ENCODE assay signal across 18 cellular contexts in the genomic region with DNA sequence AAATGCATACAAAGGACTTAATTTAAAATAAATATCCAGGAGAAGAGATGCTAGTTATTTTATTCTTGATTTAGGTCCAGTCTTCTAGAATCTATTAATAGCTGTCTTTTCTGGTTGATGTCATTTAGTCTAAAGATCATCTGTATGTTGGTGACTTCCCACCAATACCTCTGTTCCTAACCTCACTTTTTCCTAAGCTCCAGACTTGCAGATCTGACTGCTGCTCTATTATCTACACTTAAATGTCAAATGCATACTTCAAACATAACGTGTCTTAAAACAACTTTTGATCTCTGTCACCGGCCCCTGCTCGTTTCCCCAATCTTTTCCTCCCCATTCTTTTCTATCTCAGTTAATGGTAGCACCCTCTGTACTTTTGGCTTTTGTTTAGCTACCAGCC.
A peak's percentile ranks its signal among the peaks of the same experiment; 100 is the strongest.
DNase-seq lines count a peak whose midpoint lies in the region; ATAC-seq and TF ChIP-seq lines count a peak whose summit lies in the region.
"Had no signal": no experiment of that assay in that cellular context is flagged by ENCODE, and none has a peak within 500 bp of the region (broad histone marks: within the 10 kb centered on the region; RNA-seq: fewer than 3 reads in every experiment).

No MANE protein-coding gene starts in this region.

- H3K36me3 Mint-ChIP-seq in activated naive CD4-positive, alpha-beta T cell treated with anti-CD3 and anti-CD28 coated beads for 36 hours (ENCODE audit: low read depth) = peaks cover 8% of the 10 kb centered on the region
- H3K36me3 Mint-ChIP-seq in activated naive CD4-positive, alpha-beta T cell treated with anti-CD3 and anti-CD28 coated beads, Interleukin-2, amount 10 ng/mL, durations not matched to agents 7 days and 5 days = peaks cover 29% of the 10 kb centered on the region

- TF ChIP-seq CTCF in OCI-LY1 (IDR thresholded peaks at IDR 0.05; ENCODE audit: low read length) (no peak), fibroblast of lung (conservative IDR thresholded peaks at IDR 0.05 in 1 of 2, IDR thresholded peaks at IDR 0.05 in 1 of 2; ENCODE audit: low read depth in 1 of 2, low read length in 2 of 2) (no peak)

- no peak overlapping the region for H2AFZ ChIP-seq in OCI-LY1 (ENCODE audit: low read length)
- no peak overlapping the region for H2AFZ ChIP-seq in fibroblast of lung (ENCODE audit: low read length)

- H3K4me2 ChIP-seq in OCI-LY1 (ENCODE audit: low read length) (peak overlapping the region; percentile 79), fibroblast of lung (ENCODE audit: extremely low read depth, insufficient read depth, low read length) (peak overlapping the region; percentile 11)
- H3K4me2 ChIP-seq: A549 had no signal

- H3K4me1 Mint-ChIP-seq in activated naive CD4-positive, alpha-beta T cell treated with anti-CD3 and anti-CD28 coated beads for 36 hours (ENCODE audit: low read depth) = peaks cover 25% of the 10 kb centered on the region
- peaks cover 16% of the 10 kb centered on the region for H3K4me1 Mint-ChIP-seq in activated naive CD4-positive, alpha-beta T cell treated with anti-CD3 and anti-CD28 coated beads, Interleukin-2, amount 10 ng/mL, durations not matched to agents 7 days and 5 days
- H3K4me1 Mint-ChIP-seq in stimulated activated naive CD8-positive, alpha-beta T cell treated with anti-CD3 and anti-CD28 coated beads, Interleukin-15, amount 100 ng/mL, for 72 hours = peaks cover 5% of the 10 kb centered on the region

- peak overlapping the region; percentile 52 for H3K9ac ChIP-seq in OCI-LY1 (ENCODE audit: low read length)
- H3K9ac ChIP-seq in fibroblast of lung (ENCODE audit: insufficient read depth, low read length) = no peak overlapping the region

- no peak overlapping the region for H3K27ac Mint-ChIP-seq in activated naive CD4-positive, alpha-beta T cell treated with anti-CD3 and anti-CD28 coated beads for 36 hours
- H3K27ac Mint-ChIP-seq in activated naive CD4-positive, alpha-beta T cell treated with anti-CD3 and anti-CD28 coated beads, Interleukin-2, amount 10 ng/mL, durations not matched to agents 7 days and 5 days = no peak overlapping the region
- H3K27ac Mint-ChIP-seq in stimulated activated naive CD8-positive, alpha-beta T cell treated with anti-CD3 and anti-CD28 coated beads, Interleukin-15, amount 100 ng/mL, for 72 hours = no peak overlapping the region
- H3K27ac Mint-ChIP-seq: HFFc6 had no signal

- intact Hi-C loops in activated naive CD4-positive, alpha-beta T cell treated with anti-CD3 and anti-CD28 coated beads for 36 hours (cut with micrococcal nuclease) = loop anchor here (1.0 to 5.0 kb wide), 4 partner anchors 8 to 797 kb away; no protein-coding TSS in a partner anchor

- no peaks in the 10 kb centered on the region for H3K9me2 ChIP-seq in OCI-LY1 (ENCODE audit: low read depth, low read length)

- CTCF ChIA-PET in activated naive CD4-positive, alpha-beta T cell treated with anti-CD3 and anti-CD28 coated beads for 36 hours (lab: Charles Lee) = interaction anchor here (0.6 to 1.2 kb wide), 4 partner anchors 11 to 127 kb away, joined by 3 to 5 read pairs (median 4); no protein-coding TSS in a partner anchor
- CTCF ChIA-PET in activated naive CD4-positive, alpha-beta T cell treated with anti-CD3 and anti-CD28 coated beads, Interleukin-2, amount 10 ng/mL, durations not matched to agents 7 days and 5 days (lab: Charles Lee) = no interaction called here

- H3K27me3 ChIP-seq in OCI-LY1 (ENCODE audit: insufficient read depth, low read length) (no peaks in the 10 kb centered on the region), fibroblast of lung (ENCODE audit: control insufficient read depth, insufficient read depth, low read length) (no peaks in the 10 kb centered on the region)
- H3K27me3 ChIP-seq: Peyer's patch had no signal

- peak overlapping the region; percentile 53 for H3K4me3 ChIP-seq in OCI-LY1 (ENCODE audit: low read depth, low read length, poor library complexity, severe bottlenecking)
- H3K4me3 ChIP-seq in fibroblast of lung (replicated peaks in 1 of 4; ENCODE audit: control extremely low read depth in 1 of 4, insufficient read depth in 1 of 4, low read depth in 3 of 4, low read length in 4 of 4) = no peak overlapping the region
- H3K4me3 ChIP-seq: A549, Peyer's patch had no signal

- H3K27me3 Mint-ChIP-seq in activated naive CD4-positive, alpha-beta T cell treated with anti-CD3 and anti-CD28 coated beads for 36 hours (ENCODE audit: low read depth) = no peaks in the 10 kb centered on the region
- H3K27me3 Mint-ChIP-seq in activated naive CD4-positive, alpha-beta T cell treated with anti-CD3 and anti-CD28 coated beads, Interleukin-2, amount 10 ng/mL, durations not matched to agents 7 days and 5 days = no peaks in the 10 kb centered on the region
- no peaks in the 10 kb centered on the region for H3K27me3 Mint-ChIP-seq in stimulated activated naive CD8-positive, alpha-beta T cell treated with anti-CD3 and anti-CD28 coated beads, Interleukin-15, amount 100 ng/mL, for 72 hours

- H3K27ac ChIP-seq in OCI-LY1 (ENCODE audit: low read depth, low read length, poor library complexity, severe bottlenecking) (peak overlapping the region; percentile 99), fibroblast of lung (ENCODE audit: insufficient read depth, low read length) (no peak overlapping the region)
- H3K27ac ChIP-seq: A549 had no signal

- H3K9me3 ChIP-seq in OCI-LY1 (ENCODE audit: low read length) (0 out of 2 replicates have a peak, but pooled peaks cover 2% of the 10 kb centered on the region), fibroblast of lung (ENCODE audit: control insufficient read depth, insufficient read depth, low read depth, low read length) (no peaks in the 10 kb centered on the region)
- H3K9me3 ChIP-seq: A549, Caco-2, Peyer's patch had no signal

- no peaks in the 10 kb centered on the region for H4K20me1 ChIP-seq in OCI-LY1 (ENCODE audit: insufficient read depth, low read length)
- H4K20me1 ChIP-seq in fibroblast of lung (ENCODE audit: control insufficient read depth, extremely low read depth, insufficient read depth, low read length) = no peaks in the 10 kb centered on the region

- DNase-seq in activated naive CD4-positive, alpha-beta T cell treated with anti-CD3 and anti-CD28 coated beads for 36 hours = peak; percentile 29
- no peak for DNase-seq in activated naive CD4-positive, alpha-beta T cell treated with anti-CD3 and anti-CD28 coated beads, Interleukin-2, amount 10 ng/mL, durations not matched to agents 7 days and 5 days
- DNase-seq in fibroblast of lung (ENCODE audit: low read depth in 2 of 2) (no peak), T-helper 2 cell (no peak), Ammon's horn (ENCODE audit: low spot score) (no peak)
- no peak for DNase-seq in stimulated activated naive CD8-positive, alpha-beta T cell treated with anti-CD3 and anti-CD28 coated beads, Interleukin-15, amount 100 ng/mL, for 72 hours
- no peak for DNase-seq in activated CD4-positive, alpha-beta T cell treated with anti-CD3 and anti-CD28 coated beads for 48 hours
- DNase-seq: Caco-2, HFFc6, KBM-7, NCI-H1436, NCI-H2029 treated with DMSO at 0.1 percent for 48 hours, NCI-H510A, NCI-H774, Peyer's patch had no signal

- H3F3A ChIP-seq in OCI-LY1 (ENCODE audit: insufficient read depth, low read length) = no peaks in the 10 kb centered on the region

- H3K4me1 ChIP-seq in OCI-LY1 (ENCODE audit: insufficient read depth, low read length, severe bottlenecking) (peaks cover 48% of the 10 kb centered on the region), fibroblast of lung (ENCODE audit: control insufficient read depth, extremely low read depth, insufficient read depth, low read length) (peaks cover 6% of the 10 kb centered on the region)
- H3K4me1 ChIP-seq: A549, Caco-2 had no signal

- no peaks in the 10 kb centered on the region for H3K79me2 ChIP-seq in OCI-LY1 (ENCODE audit: insufficient read depth, low read length)
- no peaks in the 10 kb centered on the region for H3K79me2 ChIP-seq in fibroblast of lung (ENCODE audit: control insufficient read depth, insufficient read depth, low read length)

- peaks cover 3% of the 10 kb centered on the region for H3K9me3 Mint-ChIP-seq in activated naive CD4-positive, alpha-beta T cell treated with anti-CD3 and anti-CD28 coated beads for 36 hours
- H3K9me3 Mint-ChIP-seq in activated naive CD4-positive, alpha-beta T cell treated with anti-CD3 and anti-CD28 coated beads, Interleukin-2, amount 10 ng/mL, durations not matched to agents 7 days and 5 days = peaks cover 8% of the 10 kb centered on the region
- peaks cover 0 to 5% of the 10 kb centered on the region in 2 donors for H3K9me3 Mint-ChIP-seq in stimulated activated naive CD8-positive, alpha-beta T cell treated with anti-CD3 and anti-CD28 coated beads, Interleukin-15, amount 100 ng/mL, for 72 hours
- H3K9me3 Mint-ChIP-seq: HFFc6 had no signal

- peak; percentile 59 for ATAC-seq in stimulated activated naive CD8-positive, alpha-beta T cell treated with anti-CD3 and anti-CD28 coated beads, Interleukin-15, amount 100 ng/mL, for 72 hours
- ATAC-seq: A549, Right ventricle myocardium inferior had no signal

- H3K36me3 ChIP-seq in OCI-LY1 (ENCODE audit: insufficient read depth, low read length) (peaks cover 37% of the 10 kb centered on the region), fibroblast of lung (ENCODE audit: control insufficient read depth, insufficient read depth, low read length) (no peaks in the 10 kb centered on the region)
- H3K36me3 ChIP-seq: Peyer's patch had no signal

- no peak overlapping the region for H3K4me3 Mint-ChIP-seq in activated naive CD4-positive, alpha-beta T cell treated with anti-CD3 and anti-CD28 coated beads for 36 hours
- no peak overlapping the region for H3K4me3 Mint-ChIP-seq in activated naive CD4-positive, alpha-beta T cell treated with anti-CD3 and anti-CD28 coated beads, Interleukin-2, amount 10 ng/mL, durations not matched to agents 7 days and 5 days
- H3K4me3 Mint-ChIP-seq in stimulated activated naive CD8-positive, alpha-beta T cell treated with anti-CD3 and anti-CD28 coated beads, Interleukin-15, amount 100 ng/mL, for 72 hours = no peak overlapping the region
- H3K4me3 Mint-ChIP-seq: HFFc6 had no signal
